Comparison of ENCODE assay signal across 9 cellular contexts in genomic region chr21:32727728-32728454, GRCh38. TPM values are rescaled to one million over a fixed set of nuclear protein-coding genes. Genes with fewer than 3 reads are reported as not detected.
DNase-seq lines count a peak whose midpoint lies in the region; ATAC-seq, FAIRE-seq and TF ChIP-seq lines count a peak whose summit lies in the region.
"Had no signal": no experiment of that assay in that cellular context is flagged by ENCODE, and none has a peak within 500 bp of the region (broad histone marks: within the 10 kb centered on the region; RNA-seq: fewer than 3 reads in every experiment).

A gene with protein sequence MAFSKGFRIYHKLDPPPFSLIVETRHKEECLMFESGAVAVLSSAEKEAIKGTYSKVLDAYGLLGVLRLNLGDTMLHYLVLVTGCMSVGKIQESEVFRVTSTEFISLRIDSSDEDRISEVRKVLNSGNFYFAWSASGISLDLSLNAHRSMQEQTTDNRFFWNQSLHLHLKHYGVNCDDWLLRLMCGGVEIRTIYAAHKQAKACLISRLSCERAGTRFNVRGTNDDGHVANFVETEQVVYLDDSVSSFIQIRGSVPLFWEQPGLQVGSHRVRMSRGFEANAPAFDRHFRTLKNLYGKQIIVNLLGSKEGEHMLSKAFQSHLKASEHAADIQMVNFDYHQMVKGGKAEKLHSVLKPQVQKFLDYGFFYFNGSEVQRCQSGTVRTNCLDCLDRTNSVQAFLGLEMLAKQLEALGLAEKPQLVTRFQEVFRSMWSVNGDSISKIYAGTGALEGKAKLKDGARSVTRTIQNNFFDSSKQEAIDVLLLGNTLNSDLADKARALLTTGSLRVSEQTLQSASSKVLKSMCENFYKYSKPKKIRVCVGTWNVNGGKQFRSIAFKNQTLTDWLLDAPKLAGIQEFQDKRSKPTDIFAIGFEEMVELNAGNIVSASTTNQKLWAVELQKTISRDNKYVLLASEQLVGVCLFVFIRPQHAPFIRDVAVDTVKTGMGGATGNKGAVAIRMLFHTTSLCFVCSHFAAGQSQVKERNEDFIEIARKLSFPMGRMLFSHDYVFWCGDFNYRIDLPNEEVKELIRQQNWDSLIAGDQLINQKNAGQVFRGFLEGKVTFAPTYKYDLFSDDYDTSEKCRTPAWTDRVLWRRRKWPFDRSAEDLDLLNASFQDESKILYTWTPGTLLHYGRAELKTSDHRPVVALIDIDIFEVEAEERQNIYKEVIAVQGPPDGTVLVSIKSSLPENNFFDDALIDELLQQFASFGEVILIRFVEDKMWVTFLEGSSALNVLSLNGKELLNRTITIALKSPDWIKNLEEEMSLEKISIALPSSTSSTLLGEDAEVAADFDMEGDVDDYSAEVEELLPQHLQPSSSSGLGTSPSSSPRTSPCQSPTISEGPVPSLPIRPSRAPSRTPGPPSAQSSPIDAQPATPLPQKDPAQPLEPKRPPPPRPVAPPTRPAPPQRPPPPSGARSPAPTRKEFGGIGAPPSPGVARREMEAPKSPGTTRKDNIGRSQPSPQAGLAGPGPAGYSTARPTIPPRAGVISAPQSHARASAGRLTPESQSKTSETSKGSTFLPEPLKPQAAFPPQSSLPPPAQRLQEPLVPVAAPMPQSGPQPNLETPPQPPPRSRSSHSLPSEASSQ (N-terminal part only) (minus strand): TSS chr21:32728013. CDS start chr21:32726895, 1,118 bp downstream.

- H3K9me1 ChIP-seq in keratinocyte (ENCODE audit: control insufficient read depth, extremely low read depth, insufficient read depth, low read length) = no peaks in the 10 kb centered on the region

- dilution Hi-C loops in keratinocyte (cut with MboI; ENCODE audit: extremely low pct_ligation_motif_present, low sequenced_read_pairs) = no loop called here

- peak within 1 kb of the TSS; percentile 98 for H2AFZ ChIP-seq in keratinocyte (ENCODE audit: control insufficient read depth, low read length)

- H3K4me2 ChIP-seq in keratinocyte (ENCODE audit: control insufficient read depth, extremely low read depth, insufficient read depth, low read depth, low read length) = peak within 1 kb of the TSS; percentile 99

- peak; percentile 20 for FAIRE-seq in keratinocyte (lab: Jason Lieb, UNC)
- FAIRE-seq: endometrium had no signal

- peaks cover 33% of the 10 kb centered on the region for H3K4me1 Mint-ChIP-seq in central memory CD8-positive, alpha-beta T cell

- peak; percentile 79 for TF ChIP-seq POLR2A in GM19099 (IDR thresholded peaks at IDR 0.05; ENCODE audit: extremely low read depth, insufficient read length, low read depth)

- H3K9ac ChIP-seq in keratinocyte (ENCODE audit: control insufficient read depth, extremely low read depth, insufficient read depth, low read length) = peak within 1 kb of the TSS; percentile 81

- ATAC-seq in HG03378 (IDR thresholded peaks at IDR 0.05; ENCODE audit: unreplicated experiment) = peak; percentile 75
- peak; percentile 94 for ATAC-seq in activated CD4-positive, CD25-positive, alpha-beta regulatory T cell treated with anti-CD3 and anti-CD28 coated beads, Interleukin-2, amount 50 U/mL, for 24 hours
- peak; percentile 92 for ATAC-seq in central memory CD8-positive, alpha-beta T cell (replicated peaks; ENCODE audit: extremely low read depth, poor library complexity, severe bottlenecking)

- no peaks in the 10 kb centered on the region for H3K9me3 ChIP-seq in keratinocyte (ENCODE audit: control insufficient read depth, low read depth, low read length)

- peaks cover 20% of the 10 kb centered on the region for H3K36me3 Mint-ChIP-seq in central memory CD8-positive, alpha-beta T cell (ENCODE audit: insufficient read depth)

- H3K4me3 ChIP-seq in keratinocyte (ENCODE audit: control insufficient read depth in 2 of 3, extremely low read depth in 1 of 3, insufficient read depth in 2 of 3, low read depth in 1 of 3, low read length in 3 of 3) = peak within 1 kb of the TSS; percentile 85 to 98 (median 91)

- no peaks in the 10 kb centered on the region for H3K27me3 ChIP-seq in keratinocyte (ENCODE audit: control insufficient read depth, extremely low read depth, insufficient read depth, low read length)

- peak within 1 kb of the TSS; percentile 99 for H3K4me3 Mint-ChIP-seq in central memory CD8-positive, alpha-beta T cell

- peaks cover 6% of the 10 kb centered on the region for H3K79me2 ChIP-seq in keratinocyte (ENCODE audit: control insufficient read depth, insufficient read depth, low read length)

- TF ChIP-seq CTCF in keratinocyte (optimal IDR thresholded peaks at IDR 0.05 in 1 of 3, IDR thresholded peaks at IDR 0.05 in 1 of 3, conservative IDR thresholded peaks at IDR 0.05 in 1 of 3; ENCODE audit: extremely low read depth in 1 of 3, insufficient read depth in 2 of 3, low read length in 3 of 3) = no peak

- peak within 1 kb of the TSS; percentile 85 for H3K27ac Mint-ChIP-seq in central memory CD8-positive, alpha-beta T cell (ENCODE audit: low read depth)

- DNase-seq in AML-193 (lab: John Stamatoyannopoulos, UW) = peak; percentile 78 to 86
- DNase-seq in NCI-H446 treated with DMSO at 0.1 percent for 48 hours (lab: John Stamatoyannopoulos, UW) = peak; percentile 79
- DNase-seq in central memory CD8-positive, alpha-beta T cell (ENCODE audit: low spot score in 2 of 2) = peak; percentile 88 to 89
- peak; percentile 54 for DNase-seq in keratinocyte (ENCODE audit: low read depth, low spot score)
- peak; percentile 90 to 93 (median 91) for DNase-seq in stimulated activated CD4-positive, alpha-beta T cell treated with anti-CD3 and anti-CD28 coated beads, Interleukin-12 subunit alpha, Interleukin-12 subunit beta, amount 100 ng/mL, for 48 hours (ENCODE audit: low read depth in 2 of 3, low spot score in 1 of 3)

- no peaks in the 10 kb centered on the region for H3K27me3 Mint-ChIP-seq in central memory CD8-positive, alpha-beta T cell

- H3K27ac ChIP-seq in keratinocyte (ENCODE audit: control insufficient read depth, insufficient read depth, low read length) = peak within 1 kb of the TSS; percentile 63

- no peaks in the 10 kb centered on the region for H3K9me3 Mint-ChIP-seq in central memory CD8-positive, alpha-beta T cell

- H3K36me3 ChIP-seq in keratinocyte (ENCODE audit: control insufficient read depth in 2 of 2, extremely low read depth in 1 of 2, insufficient read depth in 2 of 2, low read length in 2 of 2) = no peaks in the 10 kb centered on the region

- H3K4me1 ChIP-seq in keratinocyte (ENCODE audit: control insufficient read depth, extremely low read depth, insufficient read depth, low read length) = peaks cover 13% of the 10 kb centered on the region

- no peaks in the 10 kb centered on the region for H4K20me1 ChIP-seq in keratinocyte (ENCODE audit: control insufficient read depth, extremely low read depth, insufficient read depth, low read length)

RNA-seq across cellular contexts. Expression of the gene that starts here (rescaled TPM):
- 2.3 to 4.9 TPM (median 3.6 TPM) in 3 replicates for polyA plus RNA-seq in keratinocyte
- 6.5 TPM for polyA plus RNA-seq in keratinocyte (2011; ENCODE audit: low read depth)
- polyA plus RNA-seq in keratinocyte (2011; cell fraction: cytosol; rRNA removed) = 3.4 and 4.9 TPM in 2 replicates
- 10.1 and 12.7 TPM in 2 replicates for polyA plus RNA-seq in keratinocyte (2011; cell fraction: nucleus; rRNA removed)
- polyA plus RNA-seq in keratinocyte (2012; ENCODE audit: low replicate concordance) = 3.5 and 3.6 TPM in 2 replicates
- polyA minus RNA-seq in keratinocyte = 1.4 to 12.1 TPM (median 7.1 TPM) in 3 replicates
- 2.3 TPM for polyA minus RNA-seq in keratinocyte (2011; cell fraction: cytosol; rRNA and poly(A)+ RNA removed)
- polyA minus RNA-seq in keratinocyte (2011; cell fraction: nucleus; rRNA and poly(A)+ RNA removed) = 6.8 and 13.9 TPM in 2 replicates

Comparison
In these comparisons a context has a peak if more than half of its experiments do, and no peak if none do; other contexts are left out.
1. Peak in every context shown above with its lines: DNase-seq, ATAC-seq, H3K4me3 ChIP-seq and H3K27ac ChIP-seq.